In genomic region chr1:2523191-2523890, GRCh38 we compare ENCODE assay signal across 13 cellular contexts. TPM values are rescaled to one million over a fixed set of nuclear protein-coding genes. Genes with fewer than 3 reads are reported as not detected.
DNase-seq lines count a peak whose midpoint lies in the region; ATAC-seq and TF ChIP-seq lines count a peak whose summit lies in the region.
"Had no signal": no experiment of that assay in that cellular context is flagged by ENCODE, and none has a peak within 500 bp of the region (broad histone marks: within the 10 kb centered on the region; RNA-seq: fewer than 3 reads in every experiment).

No MANE protein-coding gene starts in this region.

- H3K27ac Mint-ChIP-seq in activated CD4-positive, alpha-beta T cell treated with anti-CD3 and anti-CD28 coated beads, Interleukin-2, amount 10 ng/mL, durations not matched to agents 7 days and 5 days = peak overlapping the region; percentile 95
- peak overlapping the region; percentile 88 for H3K27ac Mint-ChIP-seq in activated CD8-positive, alpha-beta memory T cell treated with anti-CD3 and anti-CD28 coated beads, Interleukin-2, amount 10 ng/mL, durations not matched to agents 7 days and 5 days

- CTCF ChIA-PET in activated CD4-positive, alpha-beta T cell treated with anti-CD3 and anti-CD28 coated beads, Interleukin-2, amount 10 ng/mL, durations not matched to agents 7 days and 5 days (lab: Charles Lee) = interaction anchor here (0.9 to 1.7 kb wide), 4 partner anchors 11 to 109 kb away, joined by 3 to 9 read pairs (median 3); no protein-coding TSS in a partner anchor
- CTCF ChIA-PET in activated CD8-positive, alpha-beta memory T cell treated with anti-CD3 and anti-CD28 coated beads, Interleukin-2, amount 10 ng/mL, durations not matched to agents 7 days and 5 days (lab: Charles Lee) = interaction anchor here (1.0 to 4.9 kb wide), 13 partner anchors 11 to 334 kb away, joined by 3 to 95 read pairs (median 6); partner anchors contain the start of genes FAAP20, PEX10 and TNFRSF14

- DNase-seq in activated CD4-positive, alpha-beta T cell treated with anti-CD3 and anti-CD28 coated beads, Interleukin-2, amount 10 ng/mL, durations not matched to agents 7 days and 5 days = peak; percentile 53
- DNase-seq in activated CD4-positive, alpha-beta T cell treated with anti-CD3 and anti-CD28 coated beads for 1 hour = no peak
- no peak for DNase-seq in activated CD8-positive, alpha-beta memory T cell treated with anti-CD3 and anti-CD28 coated beads, Interleukin-2, amount 10 ng/mL, durations not matched to agents 7 days and 5 days
- DNase-seq in fibroblast of gingiva (ENCODE audit: low read depth) (peak; percentile 15), lower leg skin (ENCODE audit: low spot score in 2 of 2) (no peak), sigmoid colon (no peak)
- peak; percentile 56 for DNase-seq in stimulated activated naive CD8-positive, alpha-beta T cell treated with anti-CD3 and anti-CD28 coated beads, Interleukin-15, Interleukin-2, amounts not matched to agents 100 U/mL and 50 U/mL, for 24 hours
- DNase-seq: glutamatergic neuron, NCI-H2029 had no signal

- POLR2A ChIA-PET in activated CD4-positive, alpha-beta T cell treated with anti-CD3 and anti-CD28 coated beads, Interleukin-2, amount 10 ng/mL, durations not matched to agents 7 days and 5 days (lab: Charles Lee) = no interaction called here

- H3K27me3 Mint-ChIP-seq in activated CD4-positive, alpha-beta T cell treated with anti-CD3 and anti-CD28 coated beads, Interleukin-2, amount 10 ng/mL, durations not matched to agents 7 days and 5 days = peaks cover 3% of the 10 kb centered on the region
- H3K27me3 Mint-ChIP-seq in activated CD8-positive, alpha-beta memory T cell treated with anti-CD3 and anti-CD28 coated beads, Interleukin-2, amount 10 ng/mL, durations not matched to agents 7 days and 5 days = peaks cover 2% of the 10 kb centered on the region

- peaks cover 26 to 35% (median 33%) of the 10 kb centered on the region in 4 donors for H3K36me3 ChIP-seq in sigmoid colon

- H3K9me3 ChIP-seq in sigmoid colon = no peaks in the 10 kb centered on the region

- WGBS in lower leg skin, 2 donors = 77 to 81% methylated on average over 24 to 29 of the region's 32 CpGs
- WGBS in sigmoid colon, 2 donors = 66 to 80% methylated on average over 32 of the region's 32 CpGs

- H3K4me3 ChIP-seq in lower leg skin (ENCODE audit: low read depth, poor library complexity, severe bottlenecking) (no peak overlapping the region), sigmoid colon (no peak overlapping the region)

- intact Hi-C loops in lower leg skin (cut with DNase I; ENCODE audit: low total_unique reads) = no loop called here
- intact Hi-C loops in sigmoid colon (cut with DNase I) = loop anchor here (10.0 kb wide), 1 partner anchor 121 kb away; no protein-coding TSS in a partner anchor

- H3K4me3 Mint-ChIP-seq in activated CD4-positive, alpha-beta T cell treated with anti-CD3 and anti-CD28 coated beads, Interleukin-2, amount 10 ng/mL, durations not matched to agents 7 days and 5 days = peak overlapping the region; percentile 86
- peak overlapping the region; percentile 73 for H3K4me3 Mint-ChIP-seq in activated CD8-positive, alpha-beta memory T cell treated with anti-CD3 and anti-CD28 coated beads, Interleukin-2, amount 10 ng/mL, durations not matched to agents 7 days and 5 days

- peaks cover 0 to 8% (median 5%) of the 10 kb centered on the region in 3 donors for H3K27me3 ChIP-seq in sigmoid colon

- TF ChIP-seq CTCF in lower leg skin (IDR thresholded peaks at IDR 0.05) (no peak), sigmoid colon (IDR thresholded peaks at IDR 0.05) (no peak)

- H3K9me3 Mint-ChIP-seq in activated CD4-positive, alpha-beta T cell treated with anti-CD3 and anti-CD28 coated beads, Interleukin-2, amount 10 ng/mL, durations not matched to agents 7 days and 5 days = no peaks in the 10 kb centered on the region
- H3K9me3 Mint-ChIP-seq in activated CD8-positive, alpha-beta memory T cell treated with anti-CD3 and anti-CD28 coated beads, Interleukin-2, amount 10 ng/mL, durations not matched to agents 7 days and 5 days (ENCODE audit: low read depth) = no peaks in the 10 kb centered on the region

- peaks cover 44% of the 10 kb centered on the region for H3K4me1 Mint-ChIP-seq in activated CD4-positive, alpha-beta T cell treated with anti-CD3 and anti-CD28 coated beads, Interleukin-2, amount 10 ng/mL, durations not matched to agents 7 days and 5 days
- peaks cover 36% of the 10 kb centered on the region for H3K4me1 Mint-ChIP-seq in activated CD8-positive, alpha-beta memory T cell treated with anti-CD3 and anti-CD28 coated beads, Interleukin-2, amount 10 ng/mL, durations not matched to agents 7 days and 5 days

- H3K36me3 Mint-ChIP-seq in activated CD4-positive, alpha-beta T cell treated with anti-CD3 and anti-CD28 coated beads, Interleukin-2, amount 10 ng/mL, durations not matched to agents 7 days and 5 days (ENCODE audit: low read depth) = peaks cover 36% of the 10 kb centered on the region
- peaks cover 17% of the 10 kb centered on the region for H3K36me3 Mint-ChIP-seq in activated CD8-positive, alpha-beta memory T cell treated with anti-CD3 and anti-CD28 coated beads, Interleukin-2, amount 10 ng/mL, durations not matched to agents 7 days and 5 days

- peaks cover 0 to 41% (median 40%) of the 10 kb centered on the region in 4 donors for H3K4me1 ChIP-seq in sigmoid colon

- TF ChIP-seq POLR2A in lower leg skin (IDR thresholded peaks at IDR 0.05) = no peak
- TF ChIP-seq POLR2A in sigmoid colon (IDR thresholded peaks at IDR 0.05) = no peak

- TF ChIP-seq EP300 in sigmoid colon (IDR thresholded peaks at IDR 0.05) = no peak

- no peak overlapping the region for H3K27ac ChIP-seq in sigmoid colon

- peak; percentile 7 for ATAC-seq in activated CD8-positive, alpha-beta memory T cell treated with anti-CD3 and anti-CD28 coated beads, Interleukin-2, amount 10 ng/mL, durations not matched to agents 7 days and 5 days
- no peak for ATAC-seq in stimulated activated naive CD8-positive, alpha-beta T cell treated with anti-CD3 and anti-CD28 coated beads, Interleukin-15, Interleukin-2, amounts not matched to agents 100 U/mL and 50 U/mL, for 24 hours
- no peak for ATAC-seq in GM19351 (IDR thresholded peaks at IDR 0.05; ENCODE audit: unreplicated experiment)
- ATAC-seq: activated CD4-positive, CD25-positive, alpha-beta regulatory T cell treated with anti-CD3 and anti-CD28 coated beads, Interleukin-2, amount 50 U/mL, for 24 hours had no signal

RNA-seq across cellular contexts. Expression of gene PANK4, which starts 3.1 kb away (rescaled TPM):
- total RNA-seq in activated CD4-positive, alpha-beta T cell treated with anti-CD3 and anti-CD28 coated beads, Interleukin-2, amount 10 ng/mL, durations not matched to agents 7 days and 5 days = 10 to 100 TPM; 66.6 to 76.6 TPM
- total RNA-seq in activated CD8-positive, alpha-beta memory T cell treated with anti-CD3 and anti-CD28 coated beads, Interleukin-2, amount 10 ng/mL, durations not matched to agents 7 days and 5 days = 10 to 100 TPM; 72.2 to 91.2 TPM
- total RNA-seq in lower leg skin = 10 to 100 TPM; 26.8 to 34.7 (median 32.5) TPM
- 10 to 100 TPM; 23.6 to 37.7 (median 27.9) TPM for total RNA-seq in sigmoid colon
- polyA plus RNA-seq in sigmoid colon = 10 to 100 TPM; 11.4 to 25.4 (median 13.4) TPM

RNA-seq across cellular contexts. Expression of gene HES5, which starts 6.7 kb away (rescaled TPM):
- not detected for total RNA-seq in activated CD4-positive, alpha-beta T cell treated with anti-CD3 and anti-CD28 coated beads, Interleukin-2, amount 10 ng/mL, durations not matched to agents 7 days and 5 days
- total RNA-seq in activated CD8-positive, alpha-beta memory T cell treated with anti-CD3 and anti-CD28 coated beads, Interleukin-2, amount 10 ng/mL, durations not matched to agents 7 days and 5 days = not detected
- 10 to 100 TPM in 2 of 4 donors, 1 to 10 TPM in 2; 8.1 to 32.5 (median 9.6) TPM for total RNA-seq in lower leg skin
- total RNA-seq in sigmoid colon = under 1 TPM in 1 of 4 donors, not detected in 3; 0.36 TPM
- 1 to 10 TPM in 1 of 3 donors, under 1 TPM in 1, not detected in 1; 0.61 to 1.2 TPM for polyA plus RNA-seq in sigmoid colon
- total RNA-seq: A673, HT1080 had no signal

RNA-seq across cellular contexts. Expression of gene TNFRSF14, which starts 32.8 kb away (rescaled TPM):
- total RNA-seq in activated CD4-positive, alpha-beta T cell treated with anti-CD3 and anti-CD28 coated beads, Interleukin-2, amount 10 ng/mL, durations not matched to agents 7 days and 5 days = 100 to 1,000 TPM; 182 to 192 TPM
- total RNA-seq in activated CD8-positive, alpha-beta memory T cell treated with anti-CD3 and anti-CD28 coated beads, Interleukin-2, amount 10 ng/mL, durations not matched to agents 7 days and 5 days = 100 to 1,000 TPM; 106 to 111 TPM
- total RNA-seq in lower leg skin (10 to 100 TPM; 35.2 to 43.6 (median 38.3) TPM), sigmoid colon (10 to 100 TPM; 37.5 to 73.4 (median 60.4) TPM)
- 100 to 1,000 TPM in 1 of 3 donors, 10 to 100 TPM in 2; 53.5 to 185 (median 64.7) TPM for polyA plus RNA-seq in sigmoid colon

RNA-seq across cellular contexts. Expression of gene PLCH2, which starts 47.3 kb away (rescaled TPM):
- total RNA-seq in activated CD4-positive, alpha-beta T cell treated with anti-CD3 and anti-CD28 coated beads, Interleukin-2, amount 10 ng/mL, durations not matched to agents 7 days and 5 days = 10 to 100 TPM; 16.7 to 21.1 TPM
- total RNA-seq in activated CD8-positive, alpha-beta memory T cell treated with anti-CD3 and anti-CD28 coated beads, Interleukin-2, amount 10 ng/mL, durations not matched to agents 7 days and 5 days = 10 to 100 TPM in 1 of 2 experiments, 1 to 10 TPM in 1; 6.5 to 13.5 TPM
- total RNA-seq in lower leg skin (100 to 1,000 TPM in 2 of 4 donors, 10 to 100 TPM in 2; 83.2 to 170 (median 115) TPM), sigmoid colon (1 to 10 TPM in 2 of 4 donors, under 1 TPM in 1, not detected in 1; 0.54 to 1.7 (median 1.1) TPM)
- 1 to 10 TPM in 1 of 3 donors, under 1 TPM in 1, not detected in 1; 0.60 to 3.8 TPM for polyA plus RNA-seq in sigmoid colon
- total RNA-seq: A673 had no signal

Comparison
In these comparisons a context has a peak if more than half of its experiments do, and no peak if none do; other contexts are left out.
1. DNase-seq: peak in activated CD4-positive, alpha-beta T cell treated with anti-CD3 and anti-CD28 coated beads, Interleukin-2, amount 10 ng/mL, durations not matched to agents 7 days and 5 days (single experiment), fibroblast of gingiva (single experiment) and stimulated activated naive CD8-positive, alpha-beta T cell treated with anti-CD3 and anti-CD28 coated beads, Interleukin-15, Interleukin-2, amounts not matched to agents 100 U/mL and 50 U/mL, for 24 hours (single experiment); none in activated CD4-positive, alpha-beta T cell treated with anti-CD3 and anti-CD28 coated beads for 1 hour (single experiment), activated CD8-positive, alpha-beta memory T cell treated with anti-CD3 and anti-CD28 coated beads, Interleukin-2, amount 10 ng/mL, durations not matched to agents 7 days and 5 days (single experiment), lower leg skin (0 of 2) and sigmoid colon (single experiment).
2. RNA of gene HES5, which starts 6.7 kb away (total RNA-seq): 8.1 to 32.5 TPM in lower leg skin; not detected in activated CD8-positive, alpha-beta memory T cell treated with anti-CD3 and anti-CD28 coated beads, Interleukin-2, amount 10 ng/mL, durations not matched to agents 7 days and 5 days, not detected in activated CD4-positive, alpha-beta T cell treated with anti-CD3 and anti-CD28 coated beads, Interleukin-2, amount 10 ng/mL, durations not matched to agents 7 days and 5 days and 0.36 TPM in sigmoid colon; every median in the first group is over 4 times any median in the second.